In genomic region chr14:52351561-52352491, GRCh38 we compare ENCODE assay signal across 8 cellular contexts. TPM values are rescaled to one million over a fixed set of nuclear protein-coding genes. Genes with fewer than 3 reads are reported as not detected.
DNase-seq lines count a peak whose midpoint lies in the region; ATAC-seq lines count a peak whose summit lies in the region.

No MANE protein-coding gene starts in this region.

- no peak overlapping the region for H2AFZ ChIP-seq in neuronal stem cell (ENCODE audit: low read length)

- H3K9me3 ChIP-seq in muscle layer of colon (ENCODE audit: low read length) = no peaks in the 10 kb centered on the region
- H3K9me3 ChIP-seq in neuronal stem cell (replicated peaks in 1 of 2; ENCODE audit: control insufficient read depth in 2 of 2, insufficient read depth in 1 of 2, low read depth in 1 of 2, low read length in 2 of 2) = peaks cover 0 to 2% of the 10 kb centered on the region in 2 donors

- H3K4me3 ChIP-seq in muscle layer of colon (ENCODE audit: low read depth in 1 of 2, low read length in 2 of 2) (no peak overlapping the region), neuronal stem cell (ENCODE audit: low read length in 2 of 2) (no peak overlapping the region)

- H3K36me3 ChIP-seq in muscle layer of colon (ENCODE audit: insufficient read depth, low read length) (no peaks in the 10 kb centered on the region), neuronal stem cell (replicated peaks in 1 of 2; ENCODE audit: control insufficient read depth in 2 of 2, insufficient read depth in 2 of 2, low read length in 2 of 2) (no peaks in the 10 kb centered on the region)

- H3K79me1 ChIP-seq in neuronal stem cell (ENCODE audit: low read depth, low read length) = no peaks in the 10 kb centered on the region

- H3K27ac ChIP-seq in muscle layer of colon (ENCODE audit: low read depth, low read length) (peak overlapping the region; percentile 24), neuronal stem cell (replicated peaks; ENCODE audit: low read length) (no peak overlapping the region)

- no peak overlapping the region for H2BK15ac ChIP-seq in neuronal stem cell (ENCODE audit: low read length)

- intact Hi-C loops in activated naive CD4-positive, alpha-beta T cell treated with anti-CD3 and anti-CD28 coated beads for 36 hours (cut with micrococcal nuclease) = loop anchor here (1.0 kb wide), 5 partner anchors 27 to 163 kb away; no protein-coding TSS in a partner anchor

- no peaks in the 10 kb centered on the region for H3K27me3 Mint-ChIP-seq in activated naive CD4-positive, alpha-beta T cell treated with anti-CD3 and anti-CD28 coated beads for 36 hours (ENCODE audit: low read depth)

- no peak overlapping the region for H2AK5ac ChIP-seq in neuronal stem cell (ENCODE audit: low read depth, low read length)

- H3K4me3 Mint-ChIP-seq in activated naive CD4-positive, alpha-beta T cell treated with anti-CD3 and anti-CD28 coated beads for 36 hours = no peak overlapping the region

- H3K4me1 ChIP-seq in muscle layer of colon (ENCODE audit: insufficient read depth, low read length) (peaks cover 23% of the 10 kb centered on the region), neuronal stem cell (ENCODE audit: control insufficient read depth in 2 of 2, insufficient read depth in 1 of 2, low read depth in 1 of 2, low read length in 2 of 2) (peaks cover 0 to 2% of the 10 kb centered on the region in 2 donors)

- H3K4me1 Mint-ChIP-seq in activated naive CD4-positive, alpha-beta T cell treated with anti-CD3 and anti-CD28 coated beads for 36 hours (ENCODE audit: low read depth) = peaks cover 52% of the 10 kb centered on the region

- no peak overlapping the region for H4K91ac ChIP-seq in neuronal stem cell (ENCODE audit: low read depth, low read length, poor library complexity)

- no peak overlapping the region for H3K4ac ChIP-seq in neuronal stem cell (ENCODE audit: low read length)

- ATAC-seq in HG03135 (IDR thresholded peaks at IDR 0.05; ENCODE audit: unreplicated experiment) (peak; percentile 74), GM21576 (IDR thresholded peaks at IDR 0.05; ENCODE audit: unreplicated experiment) (no peak)
- ATAC-seq in activated naive CD4-positive, alpha-beta T cell treated with anti-CD3 and anti-CD28 coated beads, Interleukin-2, amount 50 U/mL, for 72 hours = peak; percentile 90 to 96

- no CpG with 5 or more reads among the region's 5 CpGs for WGBS in neuronal stem cell (ENCODE audit: extremely low coverage in 2 of 2, insufficient read length in 2 of 2, insufficient replicate concordance in 1 of 2), 2 donors

- CTCF ChIA-PET in activated naive CD4-positive, alpha-beta T cell treated with anti-CD3 and anti-CD28 coated beads for 36 hours (lab: Charles Lee) = interaction anchor here (0.7 kb wide), 1 partner anchor 52 kb away, joined by 7 read pairs; no protein-coding TSS in a partner anchor

- H2BK120ac ChIP-seq in neuronal stem cell (ENCODE audit: low read depth, low read length) = no peak overlapping the region

- no peak overlapping the region for H4K8ac ChIP-seq in neuronal stem cell (ENCODE audit: low read depth, low read length)

- H3K4me2 ChIP-seq in neuronal stem cell (ENCODE audit: insufficient read depth, low read length, poor library complexity, severe bottlenecking) = no peak overlapping the region

- no peak overlapping the region for H3K14ac ChIP-seq in neuronal stem cell (ENCODE audit: low read length)

- no peaks in the 10 kb centered on the region for H3K36me3 Mint-ChIP-seq in activated naive CD4-positive, alpha-beta T cell treated with anti-CD3 and anti-CD28 coated beads for 36 hours (ENCODE audit: low read depth)
- peaks cover 5 to 6% of the 10 kb centered on the region in 2 donors for H3K36me3 Mint-ChIP-seq in activated naive CD4-positive, alpha-beta T cell treated with anti-CD3 and anti-CD28 coated beads, Interleukin-2, amount 50 U/mL, for 72 hours

- H3K18ac ChIP-seq in neuronal stem cell (ENCODE audit: low read length) = no peak overlapping the region

- H3K27ac Mint-ChIP-seq in activated naive CD4-positive, alpha-beta T cell treated with anti-CD3 and anti-CD28 coated beads for 36 hours = peak overlapping the region; percentile 43
- peak overlapping the region in 1 of 2 donors; percentile 77 for H3K27ac Mint-ChIP-seq in activated naive CD4-positive, alpha-beta T cell treated with anti-CD3 and anti-CD28 coated beads, Interleukin-2, amount 50 U/mL, for 72 hours

- H3K9ac ChIP-seq in muscle layer of colon (ENCODE audit: low read length) (no peak overlapping the region), neuronal stem cell (ENCODE audit: low read depth, low read length, poor library complexity) (no peak overlapping the region)

- H2BK12ac ChIP-seq in neuronal stem cell (ENCODE audit: low read length) = no peak overlapping the region

- peak; percentile 63 for DNase-seq in activated naive CD4-positive, alpha-beta T cell treated with anti-CD3 and anti-CD28 coated beads for 36 hours
- no peak for DNase-seq in activated naive CD4-positive, alpha-beta T cell treated with anti-CD3 and anti-CD28 coated beads, Interleukin-2, amount 50 U/mL, for 16 hours
- peak in 1 of 2 donors; percentile 40 for DNase-seq in activated naive CD4-positive, alpha-beta T cell treated with anti-CD3 and anti-CD28 coated beads, Interleukin-2, amount 50 U/mL, for 72 hours (ENCODE audit: low spot score in 2 of 2)
- DNase-seq in neuronal stem cell (ENCODE audit: low spot score) = no peak
- no peak for DNase-seq in pons (ENCODE audit: low spot score)

- peaks cover 0 to 6% of the 10 kb centered on the region in 2 donors for H3K27me3 ChIP-seq in muscle layer of colon (ENCODE audit: control insufficient read depth in 1 of 2, insufficient read depth in 2 of 2, low read length in 2 of 2)
- no peaks in the 10 kb centered on the region for H3K27me3 ChIP-seq in neuronal stem cell (ENCODE audit: control insufficient read depth in 3 of 3, insufficient read depth in 3 of 3, low read depth in 1 of 3, low read length in 3 of 3)

- no peak overlapping the region for H2BK5ac ChIP-seq in neuronal stem cell (ENCODE audit: low read length)

- no peaks in the 10 kb centered on the region for H3K9me3 Mint-ChIP-seq in activated naive CD4-positive, alpha-beta T cell treated with anti-CD3 and anti-CD28 coated beads for 36 hours
- peaks cover 0 to 4% of the 10 kb centered on the region in 2 donors for H3K9me3 Mint-ChIP-seq in activated naive CD4-positive, alpha-beta T cell treated with anti-CD3 and anti-CD28 coated beads, Interleukin-2, amount 50 U/mL, for 72 hours

- H3K23ac ChIP-seq in neuronal stem cell (ENCODE audit: low read depth, low read length, poor library complexity) = no peak overlapping the region

RNA-seq across cellular contexts. Expression of gene PTGER2, which starts 37.7 kb away (rescaled TPM):
- 1 to 10 TPM in 1 of 2 experiments, under 1 TPM in 1; 0.67 to 1.2 TPM for total RNA-seq in activated naive CD4-positive, alpha-beta T cell treated with anti-CD3 and anti-CD28 coated beads for 36 hours
- total RNA-seq in activated naive CD4-positive, alpha-beta T cell treated with anti-CD3 and anti-CD28 coated beads, Interleukin-2, amount 50 U/mL, for 72 hours = 1 to 10 TPM; 1.2 to 2.5 TPM
- polyA plus RNA-seq in neuronal stem cell (2013, experiment 1 of 2) = not detected
- polyA plus RNA-seq in neuronal stem cell (2013, experiment 2 of 2) = not detected
